In the genomic region with DNA sequence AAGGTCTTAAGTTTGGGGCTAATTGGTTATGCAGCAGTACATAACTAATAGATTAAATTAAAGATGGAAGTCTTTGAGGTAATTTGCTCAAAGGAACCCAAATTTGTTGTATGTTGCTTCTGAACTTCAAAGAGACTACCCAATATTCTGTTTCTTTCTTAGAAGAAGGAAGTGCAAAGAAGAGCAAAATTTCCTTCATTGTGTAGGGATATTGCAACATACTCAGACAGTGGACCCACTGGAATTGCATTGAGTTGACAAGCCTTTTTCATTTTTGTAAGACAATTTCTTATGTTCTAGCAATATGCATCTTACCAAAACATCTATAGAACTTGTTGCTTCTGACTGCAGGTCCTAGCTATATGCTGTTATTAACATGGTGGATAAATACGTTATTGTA, we compare ENCODE assay signal across 28 cellular contexts.
"Had no signal": no experiment of that assay in that cellular context is flagged by ENCODE, and none has a peak within 500 bp of the region (broad histone marks: within the 10 kb centered on the region; RNA-seq: fewer than 3 reads in every experiment).

No MANE protein-coding gene starts in this region.

- DNase-seq: activated CD4-positive, alpha-beta memory T cell treated with anti-CD3 and anti-CD28 coated beads, Interleukin-2, amount 10 ng/mL, durations not matched to agents 7 days and 5 days; activated CD4-positive, alpha-beta T cell treated with anti-CD3 and anti-CD28 coated beads for 36 hours; activated CD4-positive, alpha-beta T cell treated with anti-CD3 and anti-CD28 coated beads, Interleukin-2, amount 10 ng/mL, durations not matched to agents 24 days and 14 days; activated CD4-positive, CD25-positive, alpha-beta regulatory T cell; activated CD4-positive, CD25-positive, alpha-beta regulatory T cell treated with anti-CD3 and anti-CD28 coated beads, Interleukin-2, amount 50 U/mL, for 72 hours; activated CD8-positive, alpha-beta memory T cell treated with anti-CD3 and anti-CD28 coated beads, Interleukin-2, amount 50 U/mL, for 48 hours; activated gamma-delta T cell; activated naive CD4-positive, alpha-beta T cell; activated naive CD4-positive, alpha-beta T cell treated with anti-CD3 and anti-CD28 coated beads, Interleukin-2, amount 10 ng/mL, durations not matched to agents 7 days and 5 days; activated naive CD8-positive, alpha-beta T cell treated with anti-CD3 and anti-CD28 coated beads, Interleukin-2, amount 10 ng/mL, durations not matched to agents 7 days and 5 days; activated T-cell treated with anti-CD3 and anti-CD28 coated beads for 4 hours; activated T-cell treated with anti-CD3 and anti-CD28 coated beads, Interleukin-2, amount 50 U/mL, for 24 hours; activated T-cell treated with anti-CD3 and anti-CD28 coated beads, Interleukin-2, amount 50 U/mL, for 72 hours; central memory CD4-positive, alpha-beta T cell; cerebellar nuclear complex; colonic mucosa; effector CD8-positive, alpha-beta T cell; esophagus squamous epithelium; foreskin melanocyte; heart right ventricle; T-helper 17 cell; T1000 had no signal

- H3K9me3 ChIP-seq: ascending aorta, breast epithelium, colonic mucosa, esophagus squamous epithelium, gastroesophageal sphincter, heart right ventricle had no signal

- H3K4me3 ChIP-seq: ascending aorta, breast epithelium, cardiac muscle cell, colonic mucosa, esophagus squamous epithelium, gastroesophageal sphincter, heart right ventricle had no signal

- H3K4me1 ChIP-seq: ascending aorta, breast epithelium, colonic mucosa, esophagus squamous epithelium, gastroesophageal sphincter, heart right ventricle had no signal

- H3K36me3 ChIP-seq: ascending aorta, breast epithelium, cardiac muscle cell, colonic mucosa, esophagus squamous epithelium, gastroesophageal sphincter, heart right ventricle had no signal

- H3K27me3 ChIP-seq: ascending aorta, breast epithelium, cardiac muscle cell, colonic mucosa, esophagus squamous epithelium, gastroesophageal sphincter, heart right ventricle had no signal

- ATAC-seq: activated CD4-positive, alpha-beta T cell treated with anti-CD3 and anti-CD28 coated beads for 36 hours; activated naive CD4-positive, alpha-beta T cell treated with anti-CD3 and anti-CD28 coated beads, Interleukin-2, amount 50 U/mL, for 72 hours; activated T-cell treated with anti-CD3 and anti-CD28 coated beads, Interleukin-2, amount 50 U/mL, for 72 hours; gastroesophageal sphincter; heart right ventricle; T-helper 17 cell had no signal

- H3K27ac ChIP-seq: ascending aorta, breast epithelium, cardiac muscle cell, colonic mucosa, epithelial cell of prostate, esophagus squamous epithelium, gastroesophageal sphincter, heart right ventricle had no signal
